ENCODE assay signal across 29 cellular contexts in genomic region chr10:14923972-14924371, GRCh38. TPM values are rescaled to one million over a fixed set of nuclear protein-coding genes. Genes with fewer than 3 reads are reported as not detected.
"Had no signal": no experiment of that assay in that cellular context is flagged by ENCODE, and none has a peak within 500 bp of the region (broad histone marks: within the 10 kb centered on the region; RNA-seq: fewer than 3 reads in every experiment).

No MANE protein-coding gene starts in this region.

- H3K27me3 ChIP-seq: ovary, right atrium auricular region, stomach, testis, thyroid gland, transverse colon, uterus had no signal

- DNase-seq: hypothalamus; immature natural killer cell; left ventricle myocardium inferior; mesendoderm; naive B cell; natural killer cell; nephron progenitor cell; ovary; stimulated activated CD4-positive, alpha-beta T cell treated with anti-CD3 and anti-CD28 coated beads, Interleukin-12 subunit alpha, Interleukin-12 subunit beta, amount 100 ng/mL, for 4 hours; stimulated activated CD4-positive, alpha-beta T cell treated with anti-CD3 and anti-CD28 coated beads, Interleukin-15, amount 100 ng/mL, for 24 hours; stimulated activated CD4-positive, alpha-beta T cell treated with anti-CD3 and anti-CD28 coated beads, Interleukin-2, amount 100 ng/mL, for 24 hours; stimulated activated CD4-positive, alpha-beta T cell treated with anti-CD3 and anti-CD28 coated beads, Interleukin-4, amount 100 ng/mL, for 1 hour; stimulated activated naive B cell treated with anti-CD40 and anti-IgM and Interleukin-4, amounts not matched to agents 10 μg/mL and 1 μg/mL and 100 μg/mL, for 72 hours; stimulated activated naive CD8-positive, alpha-beta T cell treated with anti-CD3 and anti-CD28 coated beads, Interleukin-15, Interleukin-2, amounts not matched to agents 100 U/mL and 50 U/mL, for 24 hours; stomach; testis; thyroid gland; transverse colon; uterus had no signal

- H3K4me3 Mint-ChIP-seq: immature natural killer cell; mesothelial cell of epicardium; naive B cell; natural killer cell; nephron progenitor cell; stimulated activated naive B cell treated with anti-CD40 and anti-IgM and Interleukin-4, amounts not matched to agents 10 μg/mL and 1 μg/mL and 100 μg/mL, for 72 hours had no signal

- H3K27ac Mint-ChIP-seq: mesothelial cell of epicardium; natural killer cell; nephron progenitor cell; progenitor cell of endocrine pancreas; stimulated activated naive B cell treated with anti-CD40 and anti-IgM and Interleukin-4, amounts not matched to agents 10 μg/mL and 1 μg/mL and 100 μg/mL, for 72 hours had no signal

- H3K4me1 Mint-ChIP-seq: mesothelial cell of epicardium, nephron progenitor cell had no signal

- H3K27ac ChIP-seq: left ventricle myocardium inferior, ovary, right atrium auricular region, skin epidermis, testis, thyroid gland, transverse colon, uterus had no signal

- H3K9me3 ChIP-seq: left ventricle myocardium inferior, ovary, right atrium auricular region, stomach, testis, thyroid gland, transverse colon, uterus had no signal

- H3K27me3 Mint-ChIP-seq: naive B cell; progenitor cell of endocrine pancreas; stimulated activated naive B cell treated with anti-CD40 and anti-IgM and Interleukin-4, amounts not matched to agents 10 μg/mL and 1 μg/mL and 100 μg/mL, for 72 hours had no signal

- H3K4me1 ChIP-seq: left ventricle myocardium inferior, right atrium auricular region, stomach, testis, thyroid gland, transverse colon, uterus had no signal

- H3K36me3 ChIP-seq: ovary, uterus had no signal

- H3K4me3 ChIP-seq: left ventricle myocardium inferior, lung, ovary, right atrium auricular region, skin epidermis, stomach, testis, thyroid gland, transverse colon, uterus had no signal

- H3K9me3 Mint-ChIP-seq: immature natural killer cell; mesothelial cell of epicardium; natural killer cell; nephron progenitor cell; stimulated activated naive B cell treated with anti-CD40 and anti-IgM and Interleukin-4, amounts not matched to agents 10 μg/mL and 1 μg/mL and 100 μg/mL, for 72 hours had no signal

RNA-seq across cellular contexts. Expression of gene MEIG1, which starts 35.2 kb away (rescaled TPM):
- total RNA-seq: left ventricle myocardium inferior, lower leg skin, mononuclear cell, natural killer cell, omental fat pad, pulmonary artery endothelial cell, right atrium auricular region, sciatic nerve, stomach, thyroid gland, transverse colon, uterus had no signal
